In genomic region chr13:92573467-92574057, GRCh38 we compare ENCODE assay signal across 8 cellular contexts.
DNase-seq lines count a peak whose midpoint lies in the region; ATAC-seq and TF ChIP-seq lines count a peak whose summit lies in the region.

No MANE protein-coding gene starts in this region.

- peaks cover 2% of the 10 kb centered on the region; the same call in 1 of the 2 replicates for H3K27me3 Mint-ChIP-seq in H9 (ENCODE audit: low read depth)

- no peaks in the 10 kb centered on the region for H4K20me1 ChIP-seq in BLaER1
- no peaks in the 10 kb centered on the region for H4K20me1 ChIP-seq in H9 (ENCODE audit: control insufficient read depth, insufficient read depth, insufficient read length)

- H3K4me1 Mint-ChIP-seq in H9: peaks cover 2 to 4% of the 10 kb centered on the region in 2 experiments; a peak in 1 of 4 replicates

- H3K9me3 Mint-ChIP-seq in H9: no peaks in the 10 kb centered on the region

- no peak overlapping the region for H3K4ac ChIP-seq in H9 (ENCODE audit: low read depth, low read length)

- H3K27ac Mint-ChIP-seq in H9: 0 out of 7 replicates have a peak overlapping the region, but pooled peaks of 1 of the 3 experiments have one; percentile 4

- no peak overlapping the region for H3K56ac ChIP-seq in H9 (ENCODE audit: insufficient read length, low read depth, low read length)

- no peak overlapping the region for H4K5ac ChIP-seq in H9 (ENCODE audit: insufficient read length, low read depth, low read length)

- CTCF ChIA-PET in Panc1 (lab: Charles Lee): no interaction called here

- H3K4me1 ChIP-seq in BLaER1 (peaks cover 24% of the 10 kb centered on the region), H9 (ENCODE audit: insufficient read depth, low read length) (no peaks in the 10 kb centered on the region), Panc1 (ENCODE audit: control insufficient read depth, insufficient read depth, low read length) (no peaks in the 10 kb centered on the region)

- H3K14ac ChIP-seq in H9 (ENCODE audit: insufficient read depth, low read length): no peak overlapping the region

- H3K27me3 ChIP-seq in BLaER1 (no peaks in the 10 kb centered on the region), H9 (ENCODE audit: insufficient read depth, low read length) (no peaks in the 10 kb centered on the region), Panc1 (ENCODE audit: control insufficient read depth, insufficient read depth, low read length) (no peaks in the 10 kb centered on the region)

- no peaks in the 10 kb centered on the region for H3K79me2 ChIP-seq in H9 (ENCODE audit: insufficient read depth, low read length)

- H3K9ac ChIP-seq in BLaER1 (no peak overlapping the region), H9 (ENCODE audit: extremely low read depth, insufficient read length, low read length) (no peak overlapping the region)

- DNase-seq in H9 (peak; percentile 50), Panc1 (ENCODE audit: low read depth, low spot score) (no peak), iris pigment epithelial cell (ENCODE audit: low read depth) (peak; percentile 6), mesenteric fat pad (ENCODE audit: low spot score) (no peak)
- DNase-seq in activated naive CD4-positive, alpha-beta T cell (lab: John Stamatoyannopoulos, UW): no peak

- H3K23ac ChIP-seq in H9 (ENCODE audit: insufficient read length, low read depth, low read length): no peak overlapping the region

- ATAC-seq in Panc1 (no peak), HG03439 (IDR thresholded peaks at IDR 0.05; ENCODE audit: unreplicated experiment) (no peak), GM18498 (IDR thresholded peaks at IDR 0.05; ENCODE audit: unreplicated experiment) (no peak)

- H4K91ac ChIP-seq in H9 (ENCODE audit: insufficient read length, low read depth, low read length): no peak overlapping the region

- H2BK12ac ChIP-seq in H9 (ENCODE audit: insufficient read length, low read depth, low read length): no peak overlapping the region

- no peak overlapping the region for H2BK120ac ChIP-seq in H9 (ENCODE audit: low read depth, low read length, poor library complexity, severe bottlenecking)

- peak overlapping the region; percentile 62 for H3K4me2 ChIP-seq in BLaER1
- H3K4me2 ChIP-seq in H9 (ENCODE audit: insufficient read depth, insufficient read length, low read length): no peak overlapping the region

- WGBS in H9 (ENCODE audit: extremely low coverage, insufficient read length, low lambda C conversion rate): no CpG with 5 or more reads among the region's 10 CpGs

- no peaks in the 10 kb centered on the region for H3K9me3 ChIP-seq in BLaER1
- no peaks in the 10 kb centered on the region for H3K9me3 ChIP-seq in H9 (ENCODE audit: control insufficient read depth, low read depth, low read length)
- no peaks in the 10 kb centered on the region for H3K9me3 ChIP-seq in Panc1 (ENCODE audit: control insufficient read depth, insufficient read depth, low read depth, low read length)

- no peak overlapping the region for H3K18ac ChIP-seq in H9 (ENCODE audit: insufficient read length, low read depth, low read length)

- no peak overlapping the region for H2AK5ac ChIP-seq in H9 (ENCODE audit: insufficient read length, low read length)

- H3K4me3 Mint-ChIP-seq in H9: no peak overlapping the region

- TF ChIP-seq CTCF in H9 (conservative IDR thresholded peaks at IDR 0.05): peak; percentile 76
- peak; percentile 10; the same call in 1 of the 2 replicates for TF ChIP-seq CTCF in Panc1 (IDR thresholded peaks at IDR 0.05)

- in situ Hi-C loops in Panc1 (cut with HindIII; ENCODE audit: low pct_unique_long_range_greater_than_20kb, low sequenced_read_pairs): no loop called here

- H3K4me3 ChIP-seq in BLaER1 (no peak overlapping the region), Panc1 (ENCODE audit: low read depth in 2 of 2, low read length in 2 of 2) (no peak overlapping the region)

- no peak overlapping the region for H2AFZ ChIP-seq in H9 (ENCODE audit: low read length)

- no peaks in the 10 kb centered on the region for H3K36me3 ChIP-seq in BLaER1
- no peaks in the 10 kb centered on the region for H3K36me3 ChIP-seq in Panc1 (ENCODE audit: control insufficient read depth, insufficient read depth, low read length)

- H3K79me1 ChIP-seq in H9 (ENCODE audit: insufficient read depth, low read depth, low read length, poor library complexity, severe bottlenecking): no peaks in the 10 kb centered on the region

- no peaks in the 10 kb centered on the region for H3K36me3 Mint-ChIP-seq in H9 (ENCODE audit: insufficient read depth in 1 of 3, low read depth in 3 of 3)

- H3K27ac ChIP-seq in BLaER1 (no peak overlapping the region), H9 (ENCODE audit: insufficient read length, low read depth, low read length) (no peak overlapping the region), Panc1 (ENCODE audit: low read length) (no peak overlapping the region)

- H4K8ac ChIP-seq in H9 (replicated peaks; ENCODE audit: insufficient read length, low read depth, low read length): no peak overlapping the region

- POLR2A ChIA-PET in Panc1 (lab: Charles Lee): no interaction called here

- no TSS peak for BruUV-seq in Panc1 (replicated peaks; lab: Mats Ljungman, UMichigan)

- no peak overlapping the region for H2BK5ac ChIP-seq in H9 (ENCODE audit: insufficient read length, low read length)

- no peaks in the 10 kb centered on the region for H3K23me2 ChIP-seq in H9 (ENCODE audit: insufficient read length, low read depth, low read length, poor library complexity, severe bottlenecking)

- H2BK20ac ChIP-seq in H9 (ENCODE audit: low read depth, low read length, poor library complexity, severe bottlenecking): no peak overlapping the region

- no peak overlapping the region for H2BK15ac ChIP-seq in H9 (ENCODE audit: low read depth, low read length)

- H3T11ph ChIP-seq in H9 (ENCODE audit: low read length): no peak overlapping the region

- intact Hi-C loops in Panc1 (cut with micrococcal nuclease; ENCODE audit: unreplicated experiment): no loop called here

Comparison
In these comparisons a context has a peak if more than half of its experiments do, and no peak if none do; other contexts are left out.
1. DNase-seq: peak in H9 (single experiment) and iris pigment epithelial cell (single experiment); none in Panc1 (single experiment), activated naive CD4-positive, alpha-beta T cell (0 of 4) and mesenteric fat pad (single experiment).